In the genomic region with DNA sequence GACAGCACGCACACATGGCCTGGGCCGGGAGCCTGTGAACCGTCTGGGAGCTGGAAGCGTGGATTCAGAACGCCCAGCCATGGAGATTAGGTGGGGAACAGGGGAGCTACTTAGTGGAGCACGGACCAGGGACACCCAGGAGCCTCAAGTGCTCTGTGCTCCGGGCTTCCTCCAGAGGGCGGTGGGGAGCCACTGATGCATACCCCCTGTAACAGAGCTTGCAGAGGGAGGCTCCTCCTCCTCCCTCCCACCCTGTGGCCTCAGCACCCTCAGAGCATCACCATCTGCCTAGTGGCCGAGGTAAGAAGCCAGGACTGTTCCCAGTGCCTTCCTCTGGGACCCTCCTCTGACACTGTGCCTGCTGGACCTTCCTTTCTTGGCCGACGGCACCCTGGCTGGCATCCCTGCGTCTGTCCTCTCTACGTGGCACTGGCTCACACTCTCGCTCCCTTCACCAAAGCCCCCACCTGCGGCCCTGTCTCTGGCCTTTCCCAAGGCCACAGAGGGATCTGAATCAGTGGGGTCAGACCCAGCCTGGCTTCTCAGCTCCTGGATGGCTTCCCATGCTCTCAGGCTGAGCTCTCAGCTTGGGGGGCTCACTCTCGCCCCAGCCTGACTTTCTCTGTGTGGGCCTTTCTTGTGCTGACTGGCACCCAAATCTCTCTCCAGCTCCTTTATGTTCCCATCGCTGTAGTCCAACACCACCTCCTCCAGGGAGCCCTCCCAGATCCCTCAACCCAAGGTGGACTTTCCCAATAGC, we compare ENCODE assay signal across 1 cellular context.
TF ChIP-seq lines count a peak whose summit lies in the region.

No MANE protein-coding gene starts in this region.

TF ChIP-seq in HepG2, 621 proteins besides CTCF, POLR2A, EP300 and RAD21 (continued from another document):
- TF ChIP-seq, protein P1, sequence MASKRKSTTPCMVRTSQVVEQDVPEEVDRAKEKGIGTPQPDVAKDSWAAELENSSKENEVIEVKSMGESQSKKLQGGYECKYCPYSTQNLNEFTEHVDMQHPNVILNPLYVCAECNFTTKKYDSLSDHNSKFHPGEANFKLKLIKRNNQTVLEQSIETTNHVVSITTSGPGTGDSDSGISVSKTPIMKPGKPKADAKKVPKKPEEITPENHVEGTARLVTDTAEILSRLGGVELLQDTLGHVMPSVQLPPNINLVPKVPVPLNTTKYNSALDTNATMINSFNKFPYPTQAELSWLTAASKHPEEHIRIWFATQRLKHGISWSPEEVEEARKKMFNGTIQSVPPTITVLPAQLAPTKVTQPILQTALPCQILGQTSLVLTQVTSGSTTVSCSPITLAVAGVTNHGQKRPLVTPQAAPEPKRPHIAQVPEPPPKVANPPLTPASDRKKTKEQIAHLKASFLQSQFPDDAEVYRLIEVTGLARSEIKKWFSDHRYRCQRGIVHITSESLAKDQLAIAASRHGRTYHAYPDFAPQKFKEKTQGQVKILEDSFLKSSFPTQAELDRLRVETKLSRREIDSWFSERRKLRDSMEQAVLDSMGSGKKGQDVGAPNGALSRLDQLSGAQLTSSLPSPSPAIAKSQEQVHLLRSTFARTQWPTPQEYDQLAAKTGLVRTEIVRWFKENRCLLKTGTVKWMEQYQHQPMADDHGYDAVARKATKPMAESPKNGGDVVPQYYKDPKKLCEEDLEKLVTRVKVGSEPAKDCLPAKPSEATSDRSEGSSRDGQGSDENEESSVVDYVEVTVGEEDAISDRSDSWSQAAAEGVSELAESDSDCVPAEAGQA (IDR thresholded peaks at IDR 0.05; ENCODE audit: low read depth): no peak
- TF ChIP-seq, protein P1 (CRISPR knock-in tag; IDR thresholded peaks at IDR 0.05; ENCODE audit: borderline replicate concordance): no peak
- TF ChIP-seq ZNF263 (CRISPR knock-in tag; IDR thresholded peaks at IDR 0.05): 0 out of 2 replicates have a peak, but pooled peaks have one; percentile 34
- no peak for TF ChIP-seq ZNF143 (CRISPR knock-in tag; IDR thresholded peaks at IDR 0.05)
- TF ChIP-seq TEAD3 (CRISPR knock-in tag; optimal IDR thresholded peaks at IDR 0.05; ENCODE audit: borderline replicate concordance): peak; percentile 13
- peak; percentile 87 for TF ChIP-seq STAG1 (CRISPR knock-in tag; IDR thresholded peaks at IDR 0.05)
- peak; percentile 64 for TF ChIP-seq SMC3 (IDR thresholded peaks at IDR 0.05; ENCODE audit: low read length)
- no peak for TF ChIP-seq CENPX (CRISPR knock-in tag; IDR thresholded peaks at IDR 0.05)
- TF ChIP-seq RARG (CRISPR knock-in tag; IDR thresholded peaks at IDR 0.05; ENCODE audit: low read depth): no peak
- no peak for TF ChIP-seq ZSCAN30 (CRISPR knock-in tag; IDR thresholded peaks at IDR 0.05)
- TF ChIP-seq MATR3 (CRISPR knock-in tag; IDR thresholded peaks at IDR 0.05): no peak
- no peak for TF ChIP-seq ZNF558 (CRISPR knock-in tag; IDR thresholded peaks at IDR 0.05; ENCODE audit: borderline replicate concordance)
- no peak for TF ChIP-seq SMARCE1 (IDR thresholded peaks at IDR 0.05; ENCODE audit: borderline replicate concordance)
